In genomic region chr9:134738869-134739659, GRCh38 we compare ENCODE assay signal across 8 cellular contexts.
A peak's percentile ranks its signal among the peaks of the same experiment; 100 is the strongest.
DNase-seq lines count a peak whose midpoint lies in the region; ATAC-seq and TF ChIP-seq lines count a peak whose summit lies in the region.

No MANE protein-coding gene starts in this region.

- H3K9me3 Mint-ChIP-seq in activated B cell treated with CpG ODN at 0.5 μM for 24 hours = no peaks in the 10 kb centered on the region
- H3K9me3 Mint-ChIP-seq in stimulated activated effector memory CD8-positive, alpha-beta T cell treated with anti-CD3 and anti-CD28 coated beads, Interleukin-12 subunit alpha, Interleukin-12 subunit beta, amount 100 ng/mL, for 72 hours = no peaks in the 10 kb centered on the region

- no peaks in the 10 kb centered on the region for H3F3A ChIP-seq in Loucy (ENCODE audit: low read depth)

- DNase-seq in Daoy (ENCODE audit: low read depth) (peak; percentile 55), activated B cell treated with CpG ODN at 0.5 μM for 24 hours (peak; percentile 28), dorsolateral prefrontal cortex (peak; percentile 69 to 90 (median 83)), lung microvascular endothelial cell (ENCODE audit: low read depth in 2 of 2) (peak; percentile 52 to 72), NCI-H510A (lab: John Stamatoyannopoulos, UW) (no peak)
- peak in 1 of 2 donors; percentile 56 for DNase-seq in stimulated activated effector memory CD8-positive, alpha-beta T cell treated with anti-CD3 and anti-CD28 coated beads, Interleukin-12 subunit alpha, Interleukin-12 subunit beta, amount 100 ng/mL, for 72 hours (ENCODE audit: low spot score in 2 of 2)

- H3K4me3 Mint-ChIP-seq in activated B cell treated with CpG ODN at 0.5 μM for 24 hours = no peak overlapping the region
- H3K4me3 Mint-ChIP-seq in stimulated activated effector memory CD8-positive, alpha-beta T cell treated with anti-CD3 and anti-CD28 coated beads, Interleukin-12 subunit alpha, Interleukin-12 subunit beta, amount 100 ng/mL, for 72 hours = no peak overlapping the region

- H3K27ac ChIP-seq in dorsolateral prefrontal cortex = peak overlapping the region in 1 of 59 donors; percentile 26

- no peak overlapping the region for H3K4me3 ChIP-seq in Loucy (ENCODE audit: low read length, poor library complexity, severe bottlenecking)
- H3K4me3 ChIP-seq in dorsolateral prefrontal cortex = no peak overlapping the region

- H3K4me1 Mint-ChIP-seq in activated B cell treated with CpG ODN at 0.5 μM for 24 hours = no peaks in the 10 kb centered on the region
- H3K4me1 Mint-ChIP-seq in stimulated activated effector memory CD8-positive, alpha-beta T cell treated with anti-CD3 and anti-CD28 coated beads, Interleukin-12 subunit alpha, Interleukin-12 subunit beta, amount 100 ng/mL, for 72 hours = peaks cover 8% of the 10 kb centered on the region

- H3K27me3 ChIP-seq in Loucy (ENCODE audit: insufficient read depth, low read length, poor library complexity, severe bottlenecking) (no peaks in the 10 kb centered on the region), dorsolateral prefrontal cortex (no peaks in the 10 kb centered on the region)

- H3K9ac ChIP-seq in Loucy (ENCODE audit: low read depth, low read length, poor library complexity, severe bottlenecking) = no peak overlapping the region

- no peaks in the 10 kb centered on the region for H3K9me3 ChIP-seq in Loucy (ENCODE audit: insufficient read depth, low read depth, low read length)

- no peaks in the 10 kb centered on the region for H3K4me1 ChIP-seq in Loucy (ENCODE audit: insufficient read depth, low read length, poor library complexity, severe bottlenecking)

- no peak overlapping the region for H2AFZ ChIP-seq in Loucy (ENCODE audit: low read length)

- H3K9me2 ChIP-seq in Loucy (replicated peaks; ENCODE audit: low read depth, low read length) = no peaks in the 10 kb centered on the region

- ATAC-seq in activated B cell treated with CpG ODN at 0.5 μM for 24 hours (ENCODE audit: low read depth) = no peak
- ATAC-seq in stimulated activated effector memory CD8-positive, alpha-beta T cell treated with anti-CD3 and anti-CD28 coated beads, Interleukin-12 subunit alpha, Interleukin-12 subunit beta, amount 100 ng/mL, for 72 hours = no peak
- no peak for ATAC-seq in HG02678 (IDR thresholded peaks at IDR 0.05; ENCODE audit: unreplicated experiment)

- POLR2A ChIA-PET in activated B cell treated with CpG ODN at 0.5 μM for 24 hours (lab: Charles Lee) = no interaction called here

- H3K27me3 Mint-ChIP-seq in activated B cell treated with CpG ODN at 0.5 μM for 24 hours = peaks cover 4% of the 10 kb centered on the region

- H3K27ac Mint-ChIP-seq in activated B cell treated with CpG ODN at 0.5 μM for 24 hours = no peak overlapping the region
- H3K27ac Mint-ChIP-seq in stimulated activated effector memory CD8-positive, alpha-beta T cell treated with anti-CD3 and anti-CD28 coated beads, Interleukin-12 subunit alpha, Interleukin-12 subunit beta, amount 100 ng/mL, for 72 hours = peak overlapping the region; percentile 13

- CTCF ChIA-PET in activated B cell treated with CpG ODN at 0.5 μM for 24 hours (lab: Charles Lee) = interaction anchor here (0.7 to 1.0 kb wide), 2 partner anchors 289 to 568 kb away, joined by 3 to 5 read pairs; no protein-coding TSS in a partner anchor

- peak; percentile 88 for TF ChIP-seq CTCF in Loucy (conservative IDR thresholded peaks at IDR 0.05; ENCODE audit: low read length)
- TF ChIP-seq CTCF in activated B cell treated with CpG ODN at 0.5 μM for 24 hours (IDR thresholded peaks at IDR 0.05) = no peak
- TF ChIP-seq CTCF in dorsolateral prefrontal cortex (IDR thresholded peaks at IDR 0.05 in 54 of 56, conservative IDR thresholded peaks at IDR 0.05 in 2 of 56; ENCODE audit: low read depth in 1 of 56, partially characterized antibody in 56 of 56) = peak; percentile 76 to 97 (median 92)

- no peaks in the 10 kb centered on the region for H3K36me3 Mint-ChIP-seq in activated B cell treated with CpG ODN at 0.5 μM for 24 hours (ENCODE audit: low read depth)
- no peaks in the 10 kb centered on the region for H3K36me3 Mint-ChIP-seq in stimulated activated effector memory CD8-positive, alpha-beta T cell treated with anti-CD3 and anti-CD28 coated beads, Interleukin-12 subunit alpha, Interleukin-12 subunit beta, amount 100 ng/mL, for 72 hours

- no peaks in the 10 kb centered on the region for H4K20me1 ChIP-seq in Loucy (ENCODE audit: insufficient read depth, low read length, poor library complexity, severe bottlenecking)

- no peak overlapping the region for H3K4me2 ChIP-seq in Loucy (ENCODE audit: low read depth, low read length, poor library complexity, severe bottlenecking)

- no peaks in the 10 kb centered on the region for H3K36me3 ChIP-seq in Loucy (ENCODE audit: insufficient read depth, low read length)

- H3K79me2 ChIP-seq in Loucy (ENCODE audit: insufficient read depth, low read length) = no peaks in the 10 kb centered on the region

- intact Hi-C loops in activated B cell treated with CpG ODN at 0.5 μM for 24 hours (cut with micrococcal nuclease) (no loop called here), dorsolateral prefrontal cortex (cut with DNase I) (loop anchor here (1.0 to 10.0 kb wide), 5 partner anchors 40 to 567 kb away; no protein-coding TSS in a partner anchor)
